ENCODE assay signal across 8 cellular contexts in the genomic region with DNA sequence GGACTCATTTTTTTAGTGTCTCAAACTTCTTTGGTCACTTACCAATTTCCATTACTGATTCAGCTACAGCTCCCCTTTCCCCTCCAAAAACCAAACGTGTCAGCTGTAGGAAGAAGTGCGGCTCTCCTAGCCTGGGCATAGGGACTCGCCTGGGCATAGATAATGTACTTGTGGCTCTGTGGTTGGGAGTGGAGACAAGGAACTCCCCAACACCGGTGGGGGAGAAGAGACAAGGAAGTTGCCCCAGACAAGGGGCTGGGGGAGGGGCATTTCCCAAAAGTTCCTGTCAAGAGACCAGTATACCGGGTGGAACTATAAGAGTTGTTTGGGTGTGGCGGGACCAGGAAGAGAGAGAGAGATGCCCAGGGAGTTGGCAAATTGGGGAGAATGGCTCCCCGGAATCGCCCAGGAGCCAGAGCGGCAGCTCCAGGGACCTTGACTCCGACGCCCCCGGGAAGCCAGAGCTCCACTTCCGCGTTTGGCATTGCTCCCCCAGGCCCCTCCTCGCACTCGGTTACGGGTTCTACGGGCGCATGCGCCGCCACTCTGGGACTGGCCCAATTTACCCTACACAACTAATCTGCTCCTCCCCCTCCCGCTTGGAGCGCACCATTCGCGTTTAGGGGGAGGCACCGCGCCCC. TPM values are rescaled to one million over a fixed set of nuclear protein-coding genes. Genes with fewer than 3 reads are reported as not detected.
DNase-seq lines count a peak whose midpoint lies in the region; ATAC-seq and TF ChIP-seq lines count a peak whose summit lies in the region.

No MANE protein-coding gene starts in this region.

- peaks cover 24 to 26% of the 10 kb centered on the region in 2 experiments for H3K4me1 ChIP-seq in SK-N-SH (ENCODE audit: control insufficient read depth in 1 of 2, insufficient read depth in 2 of 2, low read depth in 1 of 2, low read length in 1 of 2)
- H3K4me1 ChIP-seq in prostate gland (replicated peaks): peaks cover 10% of the 10 kb centered on the region
- no peaks in the 10 kb centered on the region for H3K4me1 ChIP-seq in uterus

- H3K36me3 ChIP-seq in SK-N-SH (replicated peaks in 1 of 2; ENCODE audit: control insufficient read depth in 1 of 2, insufficient read depth in 2 of 2, low read length in 1 of 2): peaks cover 0 to 5% of the 10 kb centered on the region in 2 experiments
- no peaks in the 10 kb centered on the region for H3K36me3 ChIP-seq in prostate gland
- H3K36me3 ChIP-seq in uterus: no peaks in the 10 kb centered on the region

- POLR2A ChIA-PET in SK-N-SH (lab: Yijun Ruan, JAX): interaction anchor here (0.6 to 3.0 kb wide), 9 partner anchors 10 to 752 kb away, joined by 3 to 16 read pairs (median 3); no protein-coding TSS in a partner anchor

- H3K4me3 ChIP-seq in HFF-Myc (replicated peaks; ENCODE audit: low read depth, low read length): peak overlapping the region; percentile 83
- H3K4me3 ChIP-seq in SK-N-SH (ENCODE audit: low read depth in 2 of 2, low read length in 1 of 2): peak overlapping the region; percentile 87 to 89
- peak overlapping the region; percentile 88 to 92 for H3K4me3 ChIP-seq in prostate gland
- peak overlapping the region; percentile 87 to 98 for H3K4me3 ChIP-seq in uterus

- TF ChIP-seq CTCF in HFF-Myc (IDR thresholded peaks at IDR 0.05; ENCODE audit: low read depth, low read length, missing control alignments) (no peak), SK-N-SH (IDR thresholded peaks at IDR 0.05) (no peak), prostate gland (IDR thresholded peaks at IDR 0.05) (peak in 1 of 4 experiments; percentile 8), uterus (IDR thresholded peaks at IDR 0.05) (no peak)

- TF ChIP-seq RAD21 in SK-N-SH (IDR thresholded peaks at IDR 0.05; ENCODE audit: low read length): no peak

- H3K9me3 ChIP-seq in SK-N-SH (no peaks in the 10 kb centered on the region), prostate gland (no peaks in the 10 kb centered on the region), uterus (no peaks in the 10 kb centered on the region)

- peak overlapping the region; percentile 75 for H2AFZ ChIP-seq in SK-N-SH (ENCODE audit: low read depth)

- peak; percentile 89 for ATAC-seq in left ventricle myocardium superior

- no peaks in the 10 kb centered on the region for H3F3A ChIP-seq in SK-N-SH (replicated peaks; ENCODE audit: insufficient read depth)

- H3K27me3 ChIP-seq in SK-N-SH (ENCODE audit: insufficient read depth): no peaks in the 10 kb centered on the region
- no peaks in the 10 kb centered on the region for H3K27me3 ChIP-seq in prostate gland (replicated peaks; ENCODE audit: insufficient read depth)
- H3K27me3 ChIP-seq in uterus: no peaks in the 10 kb centered on the region

- DNase-seq in HFF-Myc (ENCODE audit: extremely low read depth, low read depth) (peak; percentile 82), NAMALWA (ENCODE audit: low spot score) (peak; percentile 97), SK-N-SH (peak; percentile 93), amniotic epithelial cell (ENCODE audit: low read depth) (peak; percentile 92), left ventricle myocardium superior (peak; percentile 98), prostate gland (ENCODE audit: low spot score) (peak; percentile 95), uterus (peak; percentile 96 to 98)

- TF ChIP-seq EP300 in SK-N-SH (IDR thresholded peaks at IDR 0.05; ENCODE audit: borderline replicate concordance in 1 of 2, low read depth in 1 of 2, low read length in 1 of 2): no peak

- CTCF ChIA-PET in SK-N-SH (lab: Yijun Ruan, JAX): interaction anchor here (1.0 to 2.9 kb wide), 7 partner anchors 10 to 28 kb away, joined by 3 to 12 read pairs (median 3); no protein-coding TSS in a partner anchor

- H3K4me2 ChIP-seq in SK-N-SH: peak overlapping the region; percentile 89

- intact Hi-C loops in left ventricle myocardium superior (cut with micrococcal nuclease) (no loop called here), prostate gland (cut with DNase I) (no loop called here), uterus (cut with DNase I; ENCODE audit: low total_unique reads) (no loop called here)

- H3K79me2 ChIP-seq in SK-N-SH (ENCODE audit: insufficient read depth): peaks cover 36% of the 10 kb centered on the region

- H3K27ac ChIP-seq in SK-N-SH (ENCODE audit: low read depth in 2 of 2, low read length in 1 of 2) (peak overlapping the region; percentile 96 to 98), prostate gland (peak overlapping the region; percentile 96 to 98), uterus (peak overlapping the region; percentile 95 to 99)

- TF ChIP-seq POLR2A in GM10847 (IDR thresholded peaks at IDR 0.05; ENCODE audit: extremely low read depth, insufficient read length): peak; percentile 92
- peak; percentile 69 for TF ChIP-seq POLR2A in prostate gland (IDR thresholded peaks at IDR 0.05)
- peak; percentile 29 to 82 for TF ChIP-seq POLR2A in uterus (IDR thresholded peaks at IDR 0.05)

- H3K9ac ChIP-seq in SK-N-SH: peak overlapping the region; percentile 94

- no peaks in the 10 kb centered on the region for H3K9me2 ChIP-seq in SK-N-SH

- peaks cover 34% of the 10 kb centered on the region for H4K20me1 ChIP-seq in SK-N-SH (ENCODE audit: insufficient read depth)

- 2% methylated on average over 13 of the region's 27 CpGs for WGBS in SK-N-SH (ENCODE audit: low lambda C conversion rate)
- under 1% methylated on average over 27 of the region's 27 CpGs for WGBS in prostate gland

TF ChIP-seq in SK-N-SH, 30 proteins besides CTCF, POLR2A, EP300 and RAD21 (continues in another document):
- TF ChIP-seq TAF1 (IDR thresholded peaks at IDR 0.05; ENCODE audit: borderline replicate concordance, low read depth, low read length) (peak; percentile 70), NFIC (IDR thresholded peaks at IDR 0.05; ENCODE audit: borderline replicate concordance) (no peak), YY1 (IDR thresholded peaks at IDR 0.05; ENCODE audit: low read depth) (no peak), POLR2AphosphoS5 (IDR thresholded peaks at IDR 0.05; ENCODE audit: low read depth, low read length) (peak; percentile 86), MXI1 (IDR thresholded peaks at IDR 0.05; ENCODE audit: low read depth, low read length) (peak; percentile 66; the same call in 1 of the 2 replicates), GABPA (IDR thresholded peaks at IDR 0.05; ENCODE audit: low read depth) (no peak), SIN3A (IDR thresholded peaks at IDR 0.05; ENCODE audit: borderline replicate concordance, low read depth, low read length) (peak; percentile 64; the same call in 1 of the 2 replicates), SMC3 (IDR thresholded peaks at IDR 0.05; ENCODE audit: low read depth, low read length) (peak; percentile 13; the same call in 1 of the 2 replicates), MEF2A (IDR thresholded peaks at IDR 0.05; ENCODE audit: borderline replicate concordance, low read depth) (no peak), NRF1 (IDR thresholded peaks at IDR 0.05; ENCODE audit: low read depth, low read length) (peak; percentile 97), GATA2 (CRISPR knock-in tag; IDR thresholded peaks at IDR 0.05) (no peak), EZH2phosphoT487 (IDR thresholded peaks at IDR 0.05; ENCODE audit: borderline replicate concordance, low read depth) (no peak), FOXJ3 (CRISPR knock-in tag; IDR thresholded peaks at IDR 0.05) (no peak), CHD2 (IDR thresholded peaks at IDR 0.05; ENCODE audit: low read length, partially characterized antibody) (no peak), RXRA (IDR thresholded peaks at IDR 0.05; ENCODE audit: borderline replicate concordance, low read depth) (no peak)
- TF ChIP-seq, protein P1, sequence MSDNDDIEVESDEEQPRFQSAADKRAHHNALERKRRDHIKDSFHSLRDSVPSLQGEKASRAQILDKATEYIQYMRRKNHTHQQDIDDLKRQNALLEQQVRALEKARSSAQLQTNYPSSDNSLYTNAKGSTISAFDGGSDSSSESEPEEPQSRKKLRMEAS (IDR thresholded peaks at IDR 0.05; ENCODE audit: low read depth): no peak
- TF ChIP-seq, protein P2, sequence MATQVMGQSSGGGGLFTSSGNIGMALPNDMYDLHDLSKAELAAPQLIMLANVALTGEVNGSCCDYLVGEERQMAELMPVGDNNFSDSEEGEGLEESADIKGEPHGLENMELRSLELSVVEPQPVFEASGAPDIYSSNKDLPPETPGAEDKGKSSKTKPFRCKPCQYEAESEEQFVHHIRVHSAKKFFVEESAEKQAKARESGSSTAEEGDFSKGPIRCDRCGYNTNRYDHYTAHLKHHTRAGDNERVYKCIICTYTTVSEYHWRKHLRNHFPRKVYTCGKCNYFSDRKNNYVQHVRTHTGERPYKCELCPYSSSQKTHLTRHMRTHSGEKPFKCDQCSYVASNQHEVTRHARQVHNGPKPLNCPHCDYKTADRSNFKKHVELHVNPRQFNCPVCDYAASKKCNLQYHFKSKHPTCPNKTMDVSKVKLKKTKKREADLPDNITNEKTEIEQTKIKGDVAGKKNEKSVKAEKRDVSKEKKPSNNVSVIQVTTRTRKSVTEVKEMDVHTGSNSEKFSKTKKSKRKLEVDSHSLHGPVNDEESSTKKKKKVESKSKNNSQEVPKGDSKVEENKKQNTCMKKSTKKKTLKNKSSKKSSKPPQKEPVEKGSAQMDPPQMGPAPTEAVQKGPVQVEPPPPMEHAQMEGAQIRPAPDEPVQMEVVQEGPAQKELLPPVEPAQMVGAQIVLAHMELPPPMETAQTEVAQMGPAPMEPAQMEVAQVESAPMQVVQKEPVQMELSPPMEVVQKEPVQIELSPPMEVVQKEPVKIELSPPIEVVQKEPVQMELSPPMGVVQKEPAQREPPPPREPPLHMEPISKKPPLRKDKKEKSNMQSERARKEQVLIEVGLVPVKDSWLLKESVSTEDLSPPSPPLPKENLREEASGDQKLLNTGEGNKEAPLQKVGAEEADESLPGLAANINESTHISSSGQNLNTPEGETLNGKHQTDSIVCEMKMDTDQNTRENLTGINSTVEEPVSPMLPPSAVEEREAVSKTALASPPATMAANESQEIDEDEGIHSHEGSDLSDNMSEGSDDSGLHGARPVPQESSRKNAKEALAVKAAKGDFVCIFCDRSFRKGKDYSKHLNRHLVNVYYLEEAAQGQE (IDR thresholded peaks at IDR 0.05; ENCODE audit: low read depth, low read length): no peak
- TF ChIP-seq, protein P3, sequence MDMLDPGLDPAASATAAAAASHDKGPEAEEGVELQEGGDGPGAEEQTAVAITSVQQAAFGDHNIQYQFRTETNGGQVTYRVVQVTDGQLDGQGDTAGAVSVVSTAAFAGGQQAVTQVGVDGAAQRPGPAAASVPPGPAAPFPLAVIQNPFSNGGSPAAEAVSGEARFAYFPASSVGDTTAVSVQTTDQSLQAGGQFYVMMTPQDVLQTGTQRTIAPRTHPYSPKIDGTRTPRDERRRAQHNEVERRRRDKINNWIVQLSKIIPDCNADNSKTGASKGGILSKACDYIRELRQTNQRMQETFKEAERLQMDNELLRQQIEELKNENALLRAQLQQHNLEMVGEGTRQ (IDR thresholded peaks at IDR 0.05; ENCODE audit: borderline replicate concordance, low read depth, low read length): no peak

RNA-seq across cellular contexts. Expression of a gene that starts 0.9 kb away (rescaled TPM):
- polyA plus RNA-seq in SK-N-SH (2012; rRNA removed): 12.9 and 16.7 TPM in 2 replicates
- polyA plus RNA-seq in SK-N-SH (2012; cell fraction: cytosol; rRNA removed): 19.1 and 20.1 TPM in 2 replicates
- polyA plus RNA-seq in SK-N-SH (2012; cell fraction: nucleus; rRNA removed): 13.1 and 17.5 TPM in 2 replicates
- total RNA-seq in left ventricle myocardium superior: 83.5 TPM
- total RNA-seq in prostate gland: 10 to 100 TPM; 43.5 to 89.1 TPM
- 10 to 100 TPM in 3 of 4 donors, 1 to 10 TPM in 1; 5.0 to 81.9 (median 54.6) TPM for total RNA-seq in uterus

Comparison
In these comparisons a context has a peak if more than half of its experiments do, and no peak if none do; other contexts are left out.
1. Peak in every context shown above with its lines: DNase-seq, ATAC-seq, H3K4me3 ChIP-seq and H3K27ac ChIP-seq.